In genomic region chr6:136415351-136416005, GRCh38 we compare ENCODE assay signal across 1 cellular context.
A peak's percentile ranks its signal among the peaks of the same experiment; 100 is the strongest.
TF ChIP-seq lines count a peak whose summit lies in the region.

No MANE protein-coding gene starts in this region.

TF ChIP-seq in A549, 52 proteins besides CTCF, POLR2A, EP300 and RAD21:
- TF ChIP-seq REST (IDR thresholded peaks at IDR 0.05) (peak; percentile 87), CEBPB (IDR thresholded peaks at IDR 0.05) (peak; percentile 85 to 91), ZNF302 (CRISPR knock-in tag; IDR thresholded peaks at IDR 0.05) (no peak)
